In genomic region chr16:11715246-11715947, GRCh38 we compare ENCODE assay signal across 10 cellular contexts. TPM values are rescaled to one million over a fixed set of nuclear protein-coding genes. Genes with fewer than 3 reads are reported as not detected.
A peak's percentile ranks its signal among the peaks of the same experiment; 100 is the strongest.
DNase-seq lines count a peak whose midpoint lies in the region; ATAC-seq, FAIRE-seq and TF ChIP-seq lines count a peak whose summit lies in the region.
"Had no signal": no experiment of that assay in that cellular context is flagged by ENCODE, and none has a peak within 500 bp of the region (broad histone marks: within the 10 kb centered on the region; RNA-seq: fewer than 3 reads in every experiment).

No MANE protein-coding gene starts in this region.

- no TSS peak for BruUV-seq in K562 (replicated peaks; lab: Mats Ljungman, UMichigan)

- H3K4me3 ChIP-seq in K562 (no peak overlapping the region), psoas muscle (no peak overlapping the region), sigmoid colon (no peak overlapping the region)
- H3K4me3 ChIP-seq: vagina had no signal

- no peak for TF ChIP-seq POLR2A in K562 (conservative IDR thresholded peaks at IDR 0.05)
- TF ChIP-seq POLR2A in sigmoid colon (IDR thresholded peaks at IDR 0.05): no peak

- TF ChIP-seq CTCF in GM10248 (IDR thresholded peaks at IDR 0.05; ENCODE audit: control extremely low read depth, extremely low read depth, low read depth, missing control alignments) (no peak), GM20000 (IDR thresholded peaks at IDR 0.05; ENCODE audit: extremely low read depth, missing control alignments) (no peak), K562 (IDR thresholded peaks at IDR 0.05 in 2 of 3, conservative IDR thresholded peaks at IDR 0.05 in 1 of 3; ENCODE audit: insufficient read depth in 2 of 3, low read depth in 1 of 3, low read length in 3 of 3) (no peak), psoas muscle (IDR thresholded peaks at IDR 0.05) (no peak), sigmoid colon (IDR thresholded peaks at IDR 0.05) (no peak), nephron progenitor cell (IDR thresholded peaks at IDR 0.05) (no peak)

- H3K9ac ChIP-seq in K562 (ENCODE audit: insufficient read depth in 1 of 2, low read depth in 2 of 2, low read length in 2 of 2): no peak overlapping the region

- H3K27me3 ChIP-seq in K562 (ENCODE audit: control insufficient read depth in 2 of 2, insufficient read depth in 2 of 2, low read length in 2 of 2): no peaks in the 10 kb centered on the region
- H3K27me3 ChIP-seq in psoas muscle (ENCODE audit: insufficient read depth in 3 of 3, low read length in 2 of 3): no peaks in the 10 kb centered on the region
- H3K27me3 ChIP-seq in sigmoid colon: no peaks in the 10 kb centered on the region
- H3K27me3 ChIP-seq: neutrophil, vagina had no signal

- H3K27me3 Mint-ChIP-seq in activated CD4-positive, alpha-beta T cell treated with anti-CD3 and anti-CD28 coated beads for 36 hours: no peaks in the 10 kb centered on the region
- peaks cover 4% of the 10 kb centered on the region for H3K27me3 Mint-ChIP-seq in nephron progenitor cell (ENCODE audit: low read depth, poor library complexity)

- in situ Hi-C loops in K562 (cut with MboI): no loop called here

- 77% methylated on average over 8 of the region's 8 CpGs for WGBS in K562 (ENCODE audit: insufficient coverage, low coverage, missing lambda C conversion rate)
- 84 to 90% (median 86%) methylated on average over 8 of the region's 8 CpGs for WGBS in psoas muscle, 3 donors
- WGBS in sigmoid colon, 2 donors: 87 to 92% methylated on average over 8 of the region's 8 CpGs

- H3K9me3 ChIP-seq in K562 (replicated peaks; ENCODE audit: control insufficient read depth, insufficient read depth, low read depth, low read length) (no peaks in the 10 kb centered on the region), psoas muscle (no peaks in the 10 kb centered on the region), sigmoid colon (no peaks in the 10 kb centered on the region)
- H3K9me3 ChIP-seq: neutrophil, vagina had no signal

- peaks cover 15% of the 10 kb centered on the region for H3K36me3 Mint-ChIP-seq in activated CD4-positive, alpha-beta T cell treated with anti-CD3 and anti-CD28 coated beads for 36 hours (ENCODE audit: low read depth)
- H3K36me3 Mint-ChIP-seq in nephron progenitor cell (ENCODE audit: low read depth): peaks cover 46% of the 10 kb centered on the region

- no peaks in the 10 kb centered on the region for H3K9me1 ChIP-seq in K562 (ENCODE audit: control insufficient read depth, insufficient read depth, low read length)

- no peak for ATAC-seq in K562
- no peak for ATAC-seq in psoas muscle
- no peak for ATAC-seq in activated CD4-positive, alpha-beta T cell treated with anti-CD3 and anti-CD28 coated beads for 36 hours

- H3K9me3 Mint-ChIP-seq in activated CD4-positive, alpha-beta T cell treated with anti-CD3 and anti-CD28 coated beads for 36 hours (ENCODE audit: low read depth): no peaks in the 10 kb centered on the region
- no peaks in the 10 kb centered on the region for H3K9me3 Mint-ChIP-seq in nephron progenitor cell

- POLR2A ChIA-PET in GM10248 (lab: Yijun Ruan, JAX) (interaction anchor here (0.7 kb wide), 1 partner anchor 35 kb away, joined by 3 read pairs; no protein-coding TSS in a partner anchor), K562 (lab: Yijun Ruan, JAX) (interaction anchor here (0.6 to 1.8 kb wide), 3 partner anchors 10 to 38 kb away, joined by 3 to 7 read pairs (median 3); partner anchors contain the start of gene TXNDC11)
- POLR2A ChIA-PET in activated CD4-positive, alpha-beta T cell treated with anti-CD3 and anti-CD28 coated beads for 36 hours (lab: Charles Lee): interaction anchor here (0.6 kb wide), 1 partner anchor 334 kb away, joined by 4 read pairs; no protein-coding TSS in a partner anchor

- H2AFZ ChIP-seq in K562 (ENCODE audit: low read depth, low read length): no peak overlapping the region

- H3K27ac ChIP-seq in K562 (ENCODE audit: extremely low read depth, low read depth, low read length) (no peak overlapping the region), psoas muscle (peak overlapping the region; percentile 44), sigmoid colon (peak overlapping the region in 2 of 4 donors; percentile 45 to 54)
- H3K27ac ChIP-seq: neutrophil had no signal

- no peak for TF ChIP-seq EP300 in K562 (IDR thresholded peaks at IDR 0.05; ENCODE audit: low read length)
- TF ChIP-seq EP300 in sigmoid colon (IDR thresholded peaks at IDR 0.05): no peak

- H3K36me3 ChIP-seq in K562 (ENCODE audit: control insufficient read depth, insufficient read depth, low read length) (peaks cover 72% of the 10 kb centered on the region), psoas muscle (ENCODE audit: insufficient read depth in 1 of 2, low read depth in 1 of 2) (peaks cover 4 to 73% of the 10 kb centered on the region in 2 donors), sigmoid colon (peaks cover 0 to 17% (median 6%) of the 10 kb centered on the region in 4 donors)

- DNase-seq in GM10248 (ENCODE audit: extremely low spot score) (peak; percentile 60), GM20000 (ENCODE audit: low spot score) (peak; percentile 39), K562 (ENCODE audit: extremely low read depth in 1 of 4, low spot score in 3 of 4) (no peak), psoas muscle (no peak), sigmoid colon (no peak), nephron progenitor cell (no peak)
- DNase-seq in activated CD4-positive, alpha-beta T cell treated with anti-CD3 and anti-CD28 coated beads for 36 hours: no peak
- DNase-seq: cortex of kidney had no signal

- no peak for TF ChIP-seq RAD21 in K562 (CRISPR knock-in tag; conservative IDR thresholded peaks at IDR 0.05 in 1 of 2, IDR thresholded peaks at IDR 0.05 in 1 of 2)

- no peak overlapping the region for H3K27ac Mint-ChIP-seq in activated CD4-positive, alpha-beta T cell treated with anti-CD3 and anti-CD28 coated beads for 36 hours
- no peak overlapping the region for H3K27ac Mint-ChIP-seq in nephron progenitor cell

- peaks cover 6% of the 10 kb centered on the region for H3K4me1 Mint-ChIP-seq in activated CD4-positive, alpha-beta T cell treated with anti-CD3 and anti-CD28 coated beads for 36 hours
- H3K4me1 Mint-ChIP-seq in nephron progenitor cell: peaks cover 1% of the 10 kb centered on the region

- intact Hi-C loops in K562 (cut with micrococcal nuclease): loop anchor here (2.0 kb wide), 1 partner anchor 309 kb away; no protein-coding TSS in a partner anchor
- intact Hi-C loops in psoas muscle (cut with DNase I): loop anchor here (5.0 to 10.0 kb wide), 3 partner anchors 71 to 751 kb away; no protein-coding TSS in a partner anchor
- intact Hi-C loops in activated CD4-positive, alpha-beta T cell treated with anti-CD3 and anti-CD28 coated beads for 36 hours (cut with DNase I, micrococcal nuclease): loop anchor here (2.0 to 10.0 kb wide), 3 partner anchors 318 to 761 kb away; no protein-coding TSS in a partner anchor
- intact Hi-C loops in sigmoid colon (cut with DNase I): loop anchor here (2.0 to 5.0 kb wide), 2 partner anchors 183 to 319 kb away; no protein-coding TSS in a partner anchor

- no peaks in the 10 kb centered on the region for H4K20me1 ChIP-seq in K562 (replicated peaks; ENCODE audit: control insufficient read depth, insufficient read depth, low read length)

- no peak overlapping the region for H3K4me3 Mint-ChIP-seq in activated CD4-positive, alpha-beta T cell treated with anti-CD3 and anti-CD28 coated beads for 36 hours
- no peak overlapping the region for H3K4me3 Mint-ChIP-seq in nephron progenitor cell

- CTCF ChIA-PET in GM10248 (lab: Yijun Ruan, JAX): interaction anchor here (0.7 to 4.3 kb wide), 27 partner anchors 9 to 761 kb away, joined by 3 to 27 read pairs (median 8); partner anchors contain the start of gene LITAF
- CTCF ChIA-PET in K562 (lab: Yijun Ruan, JAX; ENCODE audit: low intra/inter-chr PET ratio): interaction anchor here (0.7 to 1.6 kb wide), 6 partner anchors 58 to 751 kb away, joined by 3 to 5 read pairs (median 4); no protein-coding TSS in a partner anchor
- CTCF ChIA-PET in activated CD4-positive, alpha-beta T cell treated with anti-CD3 and anti-CD28 coated beads for 36 hours (lab: Charles Lee): interaction anchor here (0.5 to 2.8 kb wide), 25 partner anchors 9 to 762 kb away, joined by 3 to 25 read pairs (median 4); no protein-coding TSS in a partner anchor

- no peak for FAIRE-seq in K562 (lab: Jason Lieb, UNC)

- H3K79me2 ChIP-seq in K562 (ENCODE audit: control insufficient read depth, insufficient read depth, low read length): no peaks in the 10 kb centered on the region

- no peak overlapping the region for H3K4me2 ChIP-seq in K562 (ENCODE audit: insufficient read depth, low read length)

- H3K4me1 ChIP-seq in K562 (replicated peaks in 1 of 2; ENCODE audit: control insufficient read depth in 2 of 2, insufficient read depth in 2 of 2, low read length in 2 of 2) (no peaks in the 10 kb centered on the region), psoas muscle (peaks cover 42% of the 10 kb centered on the region), sigmoid colon (peaks cover 0 to 42% (median 39%) of the 10 kb centered on the region in 4 donors)

RNA-seq across cellular contexts. Expression of gene TXNDC11, which starts 27.3 kb away (rescaled TPM):
- 65.0 and 78.1 TPM in 2 replicates for total RNA-seq in K562 (2011; cell fraction: chromatin; rRNA removed; ENCODE audit: low replicate concordance)
- 60.9 and 64.0 TPM in 2 replicates for total RNA-seq in K562 (2011; cell fraction: nucleolus; rRNA removed)
- 65.3 and 87.2 TPM in 2 replicates for total RNA-seq in K562 (2011; cell fraction: nucleoplasm; rRNA removed)
- total RNA-seq in K562 (2014; rRNA removed) (26.2 and 32.9 TPM in 2 replicates), K562 (2014; rRNA removed; fragmentation: Illumina TruSeq; extraction: Trizol) (17.8 TPM in 2 replicates), K562 (2015; rRNA removed; fragmentation: Illumina TruSeq; extraction: Trizol) (28.2 and 28.6 TPM in 2 replicates), K562 (2021) (25.4 and 26.2 TPM in 2 replicates), psoas muscle (10 to 100 TPM; 21.3 to 37.2 (median 33.5) TPM), sigmoid colon (10 to 100 TPM; 25.3 to 35.2 (median 28.8) TPM)
- polyA plus RNA-seq in K562 (2011; rRNA removed) (32.6 and 35.8 TPM in 2 replicates), K562 (2014; fragmentation: Illumina TruSeq; extraction: Trizol) (27.7 and 29.2 TPM in 2 replicates), K562 (2014; fragmentation: Nextera tagmentation; extraction: Ambion mirVana) (1 to 10 TPM in 1 of 2 experiments, under 1 TPM in 1; 0.66 to 2.3 TPM), K562 (2014; rRNA removed) (22.2 and 32.3 TPM in 2 replicates), psoas muscle (10 to 100 TPM; 38.8 to 49.1 (median 40.5) TPM), sigmoid colon (10 to 100 TPM; 34.9 to 54.0 (median 37.8) TPM)
- polyA plus RNA-seq in K562 (2011; cell fraction: cytosol; rRNA removed): 40.2 and 47.6 TPM in 2 replicates
- 36.3 and 37.9 TPM in 2 replicates for polyA plus RNA-seq in K562 (2011; cell fraction: nucleus; rRNA removed)
- 18.8 and 43.5 TPM in 2 replicates for polyA plus RNA-seq in K562 (2012)
- polyA minus RNA-seq in K562 (2011; rRNA and poly(A)+ RNA removed): 30.8 and 36.2 TPM in 2 replicates
- 13.2 and 22.6 TPM in 2 replicates for polyA minus RNA-seq in K562 (2011; cell fraction: cytosol; rRNA and poly(A)+ RNA removed)
- 14.3 and 22.9 TPM in 2 replicates for polyA minus RNA-seq in K562 (2011; cell fraction: nucleus; rRNA and poly(A)+ RNA removed)
- 10 to 100 TPM; 27.3 to 28.3 TPM for total RNA-seq in activated CD4-positive, alpha-beta T cell treated with anti-CD3 and anti-CD28 coated beads for 36 hours

RNA-seq across cellular contexts. Expression of gene SNN, which starts 47.1 kb away (rescaled TPM):
- 0.81 and 2.2 TPM in 2 replicates for total RNA-seq in K562 (2011; cell fraction: chromatin; rRNA removed; ENCODE audit: low replicate concordance)
- 1.7 and 2.0 TPM in 2 replicates for total RNA-seq in K562 (2011; cell fraction: nucleolus; rRNA removed)
- 1.8 and 2.4 TPM in 2 replicates for total RNA-seq in K562 (2011; cell fraction: nucleoplasm; rRNA removed)
- total RNA-seq in K562 (2014; rRNA removed): 1.4 and 2.4 TPM in 2 replicates
- 1.5 and 1.6 TPM in 2 replicates for total RNA-seq in K562 (2014; rRNA removed; fragmentation: Illumina TruSeq; extraction: Trizol)
- 2.8 and 3.0 TPM in 2 replicates for total RNA-seq in K562 (2015; rRNA removed; fragmentation: Illumina TruSeq; extraction: Trizol)
- 2.0 and 2.9 TPM in 2 replicates for total RNA-seq in K562 (2021)
- polyA plus RNA-seq in K562 (2011; rRNA removed): 2.2 and 2.3 TPM in 2 replicates
- 2.3 and 2.9 TPM in 2 replicates for polyA plus RNA-seq in K562 (2011; cell fraction: cytosol; rRNA removed)
- polyA plus RNA-seq in K562 (2011; cell fraction: nucleus; rRNA removed): 1.2 and 2.1 TPM in 2 replicates
- polyA plus RNA-seq in K562 (2012): 3.0 and 3.7 TPM in 2 replicates
- polyA plus RNA-seq in K562 (2014; fragmentation: Illumina TruSeq; extraction: Trizol): 1.9 and 2.6 TPM in 2 replicates
- under 1 TPM; 0.07 to 0.22 TPM for polyA plus RNA-seq in K562 (2014; fragmentation: Nextera tagmentation; extraction: Ambion mirVana)
- polyA plus RNA-seq in K562 (2014; rRNA removed): 1.9 and 2.5 TPM in 2 replicates
- polyA minus RNA-seq in K562 (2011; rRNA and poly(A)+ RNA removed): 1.4 TPM in 2 replicates
- 0.67 and 1.7 TPM in 2 replicates for polyA minus RNA-seq in K562 (2011; cell fraction: cytosol; rRNA and poly(A)+ RNA removed)
- polyA minus RNA-seq in K562 (2011; cell fraction: nucleus; rRNA and poly(A)+ RNA removed): 0.94 and 2.0 TPM in 2 replicates
- 100 to 1,000 TPM in 2 of 4 donors, 10 to 100 TPM in 2; 30.3 to 113 (median 83.8) TPM for total RNA-seq in psoas muscle
- 100 to 1,000 TPM in 2 of 3 donors, 10 to 100 TPM in 1; 56.9 to 152 (median 107) TPM for polyA plus RNA-seq in psoas muscle
- 1 to 10 TPM; 6.0 to 7.2 TPM for total RNA-seq in activated CD4-positive, alpha-beta T cell treated with anti-CD3 and anti-CD28 coated beads for 36 hours
- total RNA-seq in sigmoid colon: 10 to 100 TPM; 10.8 to 15.3 (median 13.5) TPM
- 10 to 100 TPM in 1 of 3 donors, 1 to 10 TPM in 2; 5.1 to 14.4 (median 6.0) TPM for polyA plus RNA-seq in sigmoid colon

Comparison
In these comparisons a context has a peak if more than half of its experiments do, and no peak if none do; other contexts are left out.
1. DNase-seq: peak in GM10248 (single experiment) and GM20000 (single experiment); none in K562 (0 of 4), psoas muscle (0 of 2), activated CD4-positive, alpha-beta T cell treated with anti-CD3 and anti-CD28 coated beads for 36 hours (single experiment), sigmoid colon (single experiment) and nephron progenitor cell (single experiment).